ENCODE assay signal across 10 cellular contexts in genomic region chr18:35592298-35592697, GRCh38. TPM values are rescaled to one million over a fixed set of nuclear protein-coding genes. Genes with fewer than 3 reads are reported as not detected.
DNase-seq lines count a peak whose midpoint lies in the region; ATAC-seq and TF ChIP-seq lines count a peak whose summit lies in the region.
"Had no signal": no experiment of that assay in that cellular context is flagged by ENCODE, and none has a peak within 500 bp of the region (broad histone marks: within the 10 kb centered on the region; RNA-seq: fewer than 3 reads in every experiment).

No MANE protein-coding gene starts in this region.

- H3K4me3 ChIP-seq in mammary epithelial cell (replicated peaks in 1 of 3; ENCODE audit: insufficient read depth in 1 of 3, low read depth in 2 of 3, low read length in 3 of 3) (no peak overlapping the region), prostate gland (no peak overlapping the region)

- in situ Hi-C loops in mammary epithelial cell (cut with MboI; ENCODE audit: low sequenced_read_pairs in 2 of 2), result no loop called here

- CTCF ChIA-PET in mammary epithelial cell (lab: Charles Lee; ENCODE audit: low non-redundant PET), result no interaction called here

- H3K27ac ChIP-seq in mammary epithelial cell (ENCODE audit: insufficient read depth, low read depth, low read length) (no peak overlapping the region), prostate gland (no peak overlapping the region)
- H3K27ac ChIP-seq: epithelial cell of prostate had no signal

- peak; percentile 56 for DNase-seq in SKM-1 (lab: John Stamatoyannopoulos, UW; ENCODE audit: unreplicated experiment)
- no peak for DNase-seq in NCI-H1436 (lab: John Stamatoyannopoulos, UW)
- DNase-seq in mammary epithelial cell, result no peak
- DNase-seq in prostate gland (ENCODE audit: low spot score), result no peak
- DNase-seq in activated T-helper 2 cell treated with anti-CD3 and anti-CD28 coated beads, Interferon-gamma antibody, Interleukin-2, Interleukin-4, amounts not matched to agents 10 μg/mL and 5 μg/mL and 100 μg/mL, durations not matched to agents 14 hours and 24 hours and 36 hours (ENCODE audit: low spot score), result no peak
- DNase-seq: activated gamma-delta T cell had no signal

- H2AFZ ChIP-seq in mammary epithelial cell (ENCODE audit: low read depth, low read length), result no peak overlapping the region

- H3K9me3 ChIP-seq in mammary epithelial cell (replicated peaks; ENCODE audit: insufficient read depth, low read length), result no peaks in the 10 kb centered on the region
- no peaks in the 10 kb centered on the region for H3K9me3 ChIP-seq in prostate gland

- dilution Hi-C loops in mammary epithelial cell (cut with HindIII; ENCODE audit: low sequenced_read_pairs), result no loop called here

- H3K4me1 ChIP-seq in mammary epithelial cell (ENCODE audit: insufficient read depth, low read length), result no peaks in the 10 kb centered on the region
- no peaks in the 10 kb centered on the region for H3K4me1 ChIP-seq in prostate gland (replicated peaks)

- ATAC-seq in GM18508 (IDR thresholded peaks at IDR 0.05; ENCODE audit: insufficient read depth, unreplicated experiment), result peak; percentile 92
- peak; percentile 94 for ATAC-seq in GM21381 (IDR thresholded peaks at IDR 0.05; ENCODE audit: unreplicated experiment)
- ATAC-seq in HG03135 (IDR thresholded peaks at IDR 0.05; ENCODE audit: unreplicated experiment), result peak; percentile 98

- H3K4me3 Mint-ChIP-seq in activated T-helper 2 cell treated with anti-CD3 and anti-CD28 coated beads, Interferon-gamma antibody, Interleukin-2, Interleukin-4, amounts not matched to agents 10 μg/mL and 5 μg/mL and 100 μg/mL, durations not matched to agents 14 hours and 24 hours and 36 hours (ENCODE audit: low read depth), result no peak overlapping the region

- peaks cover 19% of the 10 kb centered on the region for H3K36me3 Mint-ChIP-seq in activated T-helper 2 cell treated with anti-CD3 and anti-CD28 coated beads, Interferon-gamma antibody, Interleukin-2, Interleukin-4, amounts not matched to agents 10 μg/mL and 5 μg/mL and 100 μg/mL, durations not matched to agents 14 hours and 24 hours and 36 hours (ENCODE audit: low read depth)

- TF ChIP-seq CTCF in mammary epithelial cell (conservative IDR thresholded peaks at IDR 0.05 in 1 of 2, IDR thresholded peaks at IDR 0.05 in 1 of 2; ENCODE audit: extremely low read depth in 1 of 2, insufficient read depth in 1 of 2, low read depth in 1 of 2, low read length in 2 of 2) (no peak), prostate gland (IDR thresholded peaks at IDR 0.05) (no peak)

- no peak overlapping the region for H3K4me2 ChIP-seq in mammary epithelial cell (ENCODE audit: insufficient read depth, low read depth, low read length)

- intact Hi-C loops in mammary epithelial cell (cut with micrococcal nuclease) (no loop called here), prostate gland (cut with DNase I) (no loop called here)
- intact Hi-C loops in activated T-helper 2 cell treated with anti-CD3 and anti-CD28 coated beads, Interferon-gamma antibody, Interleukin-2, Interleukin-4, amounts not matched to agents 10 μg/mL and 5 μg/mL and 100 μg/mL, durations not matched to agents 14 hours and 24 hours and 36 hours (cut with micrococcal nuclease), result no loop called here

- no peak for TF ChIP-seq POLR2A in prostate gland (IDR thresholded peaks at IDR 0.05)

- no TSS peak for BruUV-seq in mammary epithelial cell (replicated peaks; lab: Mats Ljungman, UMichigan)

- peaks cover 9% of the 10 kb centered on the region for H3K4me1 Mint-ChIP-seq in activated T-helper 2 cell treated with anti-CD3 and anti-CD28 coated beads, Interferon-gamma antibody, Interleukin-2, Interleukin-4, amounts not matched to agents 10 μg/mL and 5 μg/mL and 100 μg/mL, durations not matched to agents 14 hours and 24 hours and 36 hours (ENCODE audit: low read depth)

- no peaks in the 10 kb centered on the region for H4K20me1 ChIP-seq in mammary epithelial cell (ENCODE audit: insufficient read depth, low read length)

- no peaks in the 10 kb centered on the region for H3K27me3 ChIP-seq in mammary epithelial cell (ENCODE audit: insufficient read depth, low read length)
- no peaks in the 10 kb centered on the region for H3K27me3 ChIP-seq in prostate gland (replicated peaks; ENCODE audit: insufficient read depth)

- no peak overlapping the region for H3K27ac Mint-ChIP-seq in activated T-helper 2 cell treated with anti-CD3 and anti-CD28 coated beads, Interferon-gamma antibody, Interleukin-2, Interleukin-4, amounts not matched to agents 10 μg/mL and 5 μg/mL and 100 μg/mL, durations not matched to agents 14 hours and 24 hours and 36 hours

- H3K27me3 Mint-ChIP-seq in activated T-helper 2 cell treated with anti-CD3 and anti-CD28 coated beads, Interferon-gamma antibody, Interleukin-2, Interleukin-4, amounts not matched to agents 10 μg/mL and 5 μg/mL and 100 μg/mL, durations not matched to agents 14 hours and 24 hours and 36 hours (ENCODE audit: low read depth), result peaks cover 1% of the 10 kb centered on the region

- H3K9me3 Mint-ChIP-seq in activated T-helper 2 cell treated with anti-CD3 and anti-CD28 coated beads, Interferon-gamma antibody, Interleukin-2, Interleukin-4, amounts not matched to agents 10 μg/mL and 5 μg/mL and 100 μg/mL, durations not matched to agents 14 hours and 24 hours and 36 hours, result peaks cover 16% of the 10 kb centered on the region

- H3K36me3 ChIP-seq in mammary epithelial cell (ENCODE audit: insufficient read depth, low read length), result no peaks in the 10 kb centered on the region
- no peaks in the 10 kb centered on the region for H3K36me3 ChIP-seq in prostate gland

- peaks cover 96% of the 10 kb centered on the region for H3K79me2 ChIP-seq in mammary epithelial cell (ENCODE audit: insufficient read depth, low read length)

- no peak overlapping the region for H3K9ac ChIP-seq in mammary epithelial cell (ENCODE audit: insufficient read depth, low read length)

RNA-seq across cellular contexts. Expression of gene GALNT1, which starts 10.8 kb away (rescaled TPM):
- total RNA-seq in mammary epithelial cell (10 to 100 TPM; 51.5 to 61.2 TPM), prostate gland (10 to 100 TPM; 40.2 to 50.6 TPM)
- 52.5 TPM for polyA plus RNA-seq in mammary epithelial cell
- 77.7 TPM for polyA minus RNA-seq in mammary epithelial cell
- 39.3 and 39.8 TPM in 2 replicates for total RNA-seq in activated T-helper 2 cell treated with anti-CD3 and anti-CD28 coated beads, Interferon-gamma antibody, Interleukin-2, Interleukin-4, amounts not matched to agents 10 μg/mL and 5 μg/mL and 100 μg/mL, durations not matched to agents 14 hours and 24 hours and 36 hours
